Comparison of ENCODE assay signal across 8 cellular contexts in the genomic region with DNA sequence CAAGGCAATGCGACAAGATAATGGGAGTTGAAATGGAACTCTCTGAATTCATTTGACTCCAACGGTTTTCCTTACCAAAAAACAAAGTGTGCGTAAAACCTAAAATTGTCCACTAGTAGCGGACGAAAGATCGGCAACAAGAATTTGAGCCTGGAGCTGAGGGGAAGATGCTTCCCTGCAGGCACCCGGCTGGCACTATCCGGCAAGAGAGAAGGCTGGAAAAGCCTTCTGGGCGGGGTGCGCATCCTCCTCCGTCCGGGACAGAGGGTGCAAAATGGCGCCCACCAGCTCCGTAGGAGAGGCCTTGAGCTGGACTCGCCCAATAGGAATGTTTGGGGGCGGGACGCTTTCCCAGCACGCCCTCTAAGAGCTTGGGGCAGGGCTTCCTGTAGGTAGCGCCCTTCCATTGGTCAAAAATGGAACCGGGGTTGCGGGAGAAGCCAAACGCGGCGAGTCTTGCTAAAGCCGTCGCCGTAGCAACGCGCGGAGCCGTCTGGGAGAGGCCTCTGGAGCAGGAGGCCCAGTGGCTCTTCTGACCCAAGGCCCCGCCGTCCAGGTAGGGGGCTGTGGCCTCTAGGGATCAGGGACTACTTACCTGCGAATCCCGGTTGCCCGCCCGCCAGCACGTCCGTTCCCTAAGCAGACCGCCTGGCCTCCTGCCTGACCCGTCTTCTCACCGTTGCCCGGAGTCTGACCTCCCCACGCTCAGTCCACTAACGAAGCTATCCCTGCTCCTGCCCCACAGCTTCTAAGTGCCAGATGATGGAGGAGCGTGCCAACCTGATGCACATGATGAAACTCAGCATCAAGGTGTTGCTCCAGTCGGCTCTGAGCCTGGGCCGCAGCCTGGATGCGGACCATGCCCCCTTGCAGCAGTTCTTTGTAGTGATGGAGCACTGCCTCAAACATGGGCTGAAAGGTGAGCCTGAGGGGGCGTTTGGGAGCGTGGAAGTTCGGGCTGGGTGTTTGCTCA. TPM values are rescaled to one million over a fixed set of nuclear protein-coding genes. Genes with fewer than 3 reads are reported as not detected.
DNase-seq lines count a peak whose midpoint lies in the region; ATAC-seq and FAIRE-seq lines count a peak whose summit lies in the region.

No MANE protein-coding gene starts in this region.

- FAIRE-seq in endometrium (lab: Jason Lieb, UNC): peak; percentile 93

- peak; percentile 100 for ATAC-seq in HG03103 (IDR thresholded peaks at IDR 0.05; ENCODE audit: low read depth, unreplicated experiment)

- DNase-seq in SIG-M5 treated with dmso at 0.1 percent for 504 hours (lab: John Stamatoyannopoulos, UW; ENCODE audit: unreplicated experiment): peak; percentile 76
- no peak for DNase-seq in SIG-M5 (lab: John Stamatoyannopoulos, UW)
- DNase-seq in NCI-H524 (lab: John Stamatoyannopoulos, UW): peak; percentile 97 to 98
- peak; percentile 78 for DNase-seq in activated CD8-positive, alpha-beta memory T cell treated with anti-CD3 and anti-CD28 coated beads, Interleukin-2, amount 50 U/mL, for 4 hours
- DNase-seq in mesenteric fat pad (ENCODE audit: low spot score): peak; percentile 97
- DNase-seq in stimulated activated CD8-positive, alpha-beta memory T cell treated with anti-CD3 and anti-CD28 coated beads, Interleukin-12 subunit alpha, Interleukin-12 subunit beta, amount 100 ng/mL, for 4 hours (ENCODE audit: low read depth): peak; percentile 59

RNA-seq across cellular contexts. Expression of a gene that starts 9.2 kb away (rescaled TPM):
- 40.9 TPM for total RNA-seq in mesenteric fat pad
